22 cellular contexts compared by ENCODE assay signal in genomic region chr15:40413036-40413435, GRCh38.
"Had no signal": no experiment of that assay in that cellular context is flagged by ENCODE, and none has a peak within 500 bp of the region (broad histone marks: within the 10 kb centered on the region; RNA-seq: fewer than 3 reads in every experiment).

No MANE protein-coding gene starts in this region.

- DNase-seq: activated CD4-positive, alpha-beta T cell treated with anti-CD3 and anti-CD28 coated beads for 4 hours; activated CD8-positive, alpha-beta memory T cell treated with anti-CD3 and anti-CD28 coated beads, Interleukin-2, amount 50 U/mL, for 4 hours; activated CD8-positive, alpha-beta T cell treated with anti-CD3 and anti-CD28 coated beads for 36 hours; activated naive CD4-positive, alpha-beta T cell treated with anti-CD3 and anti-CD28 coated beads, Interleukin-2, amount 50 U/mL, for 16 hours; activated naive CD8-positive, alpha-beta T cell treated with anti-CD3 and anti-CD28 coated beads, Interleukin-2, amount 10 ng/mL, durations not matched to agents 7 days and 5 days; activated T-cell treated with anti-CD3 and anti-CD28 coated beads, Interleukin-2, amount 50 U/mL, for 1 hour; anterior cingulate cortex; cerebellar nuclear complex; Karpas-422; MM.1S; NCI-H1105; NCI-H1436; NCI-H1694 treated with DMSO at 0.1 percent for 48 hours; NCI-H2081; NCI-H446; NCI-H524; SHP77; T-helper 17 cell; T-helper 9 cell had no signal

- H3K27me3 Mint-ChIP-seq: activated CD8-positive, alpha-beta T cell treated with anti-CD3 and anti-CD28 coated beads for 36 hours; activated naive CD8-positive, alpha-beta T cell treated with anti-CD3 and anti-CD28 coated beads, Interleukin-2, amount 10 ng/mL, durations not matched to agents 7 days and 5 days; T-helper 17 cell had no signal

- H3K4me1 ChIP-seq: SJSA1 had no signal

- H3K27ac ChIP-seq: adrenal gland, SJSA1 had no signal

- ATAC-seq: activated CD8-positive, alpha-beta T cell treated with anti-CD3 and anti-CD28 coated beads for 36 hours; T-helper 17 cell had no signal

- H3K4me3 ChIP-seq: adrenal gland, SJSA1 had no signal

- H3K4me3 Mint-ChIP-seq: activated CD8-positive, alpha-beta T cell treated with anti-CD3 and anti-CD28 coated beads for 36 hours; activated naive CD8-positive, alpha-beta T cell treated with anti-CD3 and anti-CD28 coated beads, Interleukin-2, amount 10 ng/mL, durations not matched to agents 7 days and 5 days; T-helper 17 cell had no signal

- H3K9me3 Mint-ChIP-seq: activated CD8-positive, alpha-beta T cell treated with anti-CD3 and anti-CD28 coated beads for 36 hours; activated naive CD8-positive, alpha-beta T cell treated with anti-CD3 and anti-CD28 coated beads, Interleukin-2, amount 10 ng/mL, durations not matched to agents 7 days and 5 days had no signal

- H3K27me3 ChIP-seq: adrenal gland, Peyer's patch, SJSA1 had no signal

- H3K9me3 ChIP-seq: adrenal gland, Peyer's patch, SJSA1 had no signal

- H3K27ac Mint-ChIP-seq: activated CD8-positive, alpha-beta T cell treated with anti-CD3 and anti-CD28 coated beads for 36 hours; T-helper 17 cell had no signal
